21 cellular contexts compared by ENCODE assay signal in the genomic region with DNA sequence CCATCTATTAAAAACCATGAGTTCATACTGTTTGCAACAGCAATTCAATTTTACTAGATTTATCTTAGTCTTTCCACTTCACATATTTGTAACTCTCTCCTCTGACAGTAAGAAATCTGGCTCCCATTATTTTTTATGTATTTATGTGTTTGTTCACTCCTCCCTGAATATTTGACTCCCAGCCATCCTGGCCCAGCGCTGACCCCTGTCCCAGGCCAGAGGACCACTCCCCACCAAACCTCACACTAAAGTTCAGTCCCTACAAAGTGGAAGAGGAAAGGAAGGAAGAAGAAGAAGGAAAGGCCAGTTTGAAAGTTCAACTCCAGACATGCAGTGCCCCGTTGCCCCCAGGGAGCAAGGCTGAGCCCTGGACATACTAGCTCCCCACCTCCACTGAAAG.
"Had no signal": no experiment of that assay in that cellular context is flagged by ENCODE, and none has a peak within 500 bp of the region (broad histone marks: within the 10 kb centered on the region; RNA-seq: fewer than 3 reads in every experiment).

No MANE protein-coding gene starts in this region.

- H3K27me3 Mint-ChIP-seq: memory B cell; stimulated activated naive CD8-positive, alpha-beta T cell treated with anti-CD3 and anti-CD28 coated beads, Interleukin-15, amount 100 ng/mL, for 72 hours; type B pancreatic cell had no signal

- H3K4me2 ChIP-seq: smooth muscle cell had no signal

- H3K9me3 Mint-ChIP-seq: effector memory CD8-positive, alpha-beta T cell; stimulated activated naive CD8-positive, alpha-beta T cell treated with anti-CD3 and anti-CD28 coated beads, Interleukin-15, amount 100 ng/mL, for 72 hours had no signal

- DNase-seq: cortex of kidney; effector memory CD8-positive, alpha-beta T cell; foreskin fibroblast; gastrocnemius medialis; head of caudate nucleus; midbrain; naive thymus-derived CD4-positive, alpha-beta T cell; pancreas; right lobe of liver; stimulated activated CD4-positive, alpha-beta T cell treated with anti-CD3 and anti-CD28 coated beads, Interleukin-12 subunit alpha, Interleukin-12 subunit beta, amount 100 ng/mL, for 4 hours; stimulated activated CD4-positive, alpha-beta T cell treated with anti-CD3 and anti-CD28 coated beads, Interleukin-1b, Interleukin-23, amount 100 ng/mL, for 48 hours; stimulated activated CD4-positive, alpha-beta T cell treated with anti-CD3 and anti-CD28 coated beads, Interleukin-4, amount 100 ng/mL, for 1 hour; stimulated activated CD8-positive, alpha-beta memory T cell treated with anti-CD3 and anti-CD28 coated beads, Interleukin-4, amount 100 ng/mL, for 48 hours; stimulated activated naive CD4-positive, alpha-beta T cell; stimulated activated naive CD8-positive, alpha-beta T cell treated with anti-CD3 and anti-CD28 coated beads, Interleukin-15, amount 100 ng/mL, for 72 hours; thyroid gland had no signal

- H3K4me1 ChIP-seq: gastrocnemius medialis, pancreas had no signal

- H3K4me3 ChIP-seq: gastrocnemius medialis, lung, pancreas, right lobe of liver, smooth muscle cell, thyroid gland had no signal

- H3K27ac Mint-ChIP-seq: effector memory CD8-positive, alpha-beta T cell; memory B cell; naive thymus-derived CD4-positive, alpha-beta T cell; stimulated activated naive CD8-positive, alpha-beta T cell treated with anti-CD3 and anti-CD28 coated beads, Interleukin-15, amount 100 ng/mL, for 72 hours; type B pancreatic cell had no signal

- H3K4me1 Mint-ChIP-seq: memory B cell; naive thymus-derived CD4-positive, alpha-beta T cell; stimulated activated naive CD8-positive, alpha-beta T cell treated with anti-CD3 and anti-CD28 coated beads, Interleukin-15, amount 100 ng/mL, for 72 hours had no signal

- H3K27ac ChIP-seq: gastrocnemius medialis, neutrophil, pancreas, right lobe of liver had no signal

- H3K27me3 ChIP-seq: gastrocnemius medialis, neutrophil, pancreas, right lobe of liver, thyroid gland had no signal

- H3K36me3 Mint-ChIP-seq: memory B cell; naive thymus-derived CD4-positive, alpha-beta T cell had no signal

- H3K36me3 ChIP-seq: gastrocnemius medialis, neutrophil, pancreas, right lobe of liver, thyroid gland had no signal

- H3K9me3 ChIP-seq: gastrocnemius medialis, neutrophil, pancreas, right lobe of liver, thyroid gland had no signal

- H3K4me3 Mint-ChIP-seq: effector memory CD8-positive, alpha-beta T cell; memory B cell; naive thymus-derived CD4-positive, alpha-beta T cell; stimulated activated naive CD8-positive, alpha-beta T cell treated with anti-CD3 and anti-CD28 coated beads, Interleukin-15, amount 100 ng/mL, for 72 hours; type B pancreatic cell had no signal
